ENCODE assay signal across 29 cellular contexts in genomic region chr13:92297971-92298942, GRCh38.
"Had no signal": no experiment of that assay in that cellular context is flagged by ENCODE, and none has a peak within 500 bp of the region (broad histone marks: within the 10 kb centered on the region; RNA-seq: fewer than 3 reads in every experiment).

No MANE protein-coding gene starts in this region.

- H3K27me3 ChIP-seq: adrenal gland, ascending aorta, brain microvascular endothelial cell, hepatocyte, neutrophil, pancreas had no signal

- H3K27me3 Mint-ChIP-seq: naive thymus-derived CD4-positive, alpha-beta T cell; T-cell had no signal

- H3K4me1 ChIP-seq: adrenal gland, ascending aorta, lower lobe of right lung, pancreas had no signal

- DNase-seq: activated CD4-positive, alpha-beta T cell treated with anti-CD3 and anti-CD28 coated beads, Interleukin-2, amount 50 U/mL, for 1 hour; activated CD4-positive, CD25-positive, alpha-beta regulatory T cell treated with anti-CD3 and anti-CD28 coated beads, Interleukin-2, amount 50 U/mL, for 72 hours; activated CD8-positive, alpha-beta memory T cell treated with anti-CD3 and anti-CD28 coated beads for 24 hours; activated CD8-positive, alpha-beta memory T cell treated with anti-CD3 and anti-CD28 coated beads, Interleukin-2, amount 50 U/mL, for 48 hours; activated naive CD4-positive, alpha-beta T cell; activated T-cell treated with anti-CD3 and anti-CD28 coated beads, Interleukin-2, amount 50 U/mL, for 4 hours; adrenal gland; brain microvascular endothelial cell; caudate nucleus; dermis blood vessel endothelial cell; effector CD8-positive, alpha-beta T cell; foreskin melanocyte; left colon; lower lobe of right lung; naive thymus-derived CD4-positive, alpha-beta T cell; pancreas; right cardiac atrium; stimulated activated CD4-positive, alpha-beta T cell treated with anti-CD3 and anti-CD28 coated beads, Interleukin-12 subunit alpha, Interleukin-12 subunit beta, amount 100 ng/mL, for 4 hours; stimulated activated CD4-positive, alpha-beta T cell treated with anti-CD3 and anti-CD28 coated beads, Interleukin-4, amount 100 ng/mL, for 4 hours; stimulated activated naive CD8-positive, alpha-beta T cell treated with anti-CD3 and anti-CD28 coated beads, Interleukin-15, Interleukin-2, amounts not matched to agents 100 U/mL and 50 U/mL, for 24 hours; T-cell had no signal

- H3K9me3 ChIP-seq: adrenal gland, ascending aorta, pancreas had no signal

- H3K36me3 ChIP-seq: adrenal gland, ascending aorta, brain microvascular endothelial cell, lower lobe of right lung, neutrophil, pancreas had no signal

- H3K4me3 ChIP-seq: adrenal gland, ascending aorta, hepatocyte, lower lobe of right lung, pancreas had no signal

- H3K27ac ChIP-seq: adrenal gland, ascending aorta, brain microvascular endothelial cell, hepatocyte, lower lobe of right lung, neutrophil, pancreas, VCaP had no signal

- H3K4me3 Mint-ChIP-seq: activated naive CD8-positive, alpha-beta T cell; activated T-cell treated with anti-CD3 and anti-CD28 coated beads, Interleukin-2, amount 50 U/mL, for 4 hours; naive thymus-derived CD4-positive, alpha-beta T cell; T-cell; T-helper 2 cell treated with Interferon-gamma antibody and Interleukin-4, amounts not matched to agents 5 μg/mL and 100 μg/mL, for 36 hours had no signal

- ATAC-seq: activated T-cell treated with anti-CD3 and anti-CD28 coated beads, Interleukin-2, amount 50 U/mL, for 4 hours; left colon; lower lobe of right lung; naive thymus-derived CD4-positive, alpha-beta T cell; pancreas; right cardiac atrium; stimulated activated naive CD8-positive, alpha-beta T cell treated with anti-CD3 and anti-CD28 coated beads, Interleukin-15, Interleukin-2, amounts not matched to agents 100 U/mL and 50 U/mL, for 24 hours; T-cell had no signal

- H3K36me3 Mint-ChIP-seq: activated naive CD8-positive, alpha-beta T cell; naive thymus-derived CD4-positive, alpha-beta T cell; T-cell had no signal

- FAIRE-seq: islet of Langerhans, pancreas had no signal

- H3K4me1 Mint-ChIP-seq: naive thymus-derived CD4-positive, alpha-beta T cell; T-cell had no signal

- H3K27ac Mint-ChIP-seq: activated naive CD8-positive, alpha-beta T cell; activated T-helper 2 cell treated with anti-CD3 and anti-CD28 coated beads, Interferon-gamma antibody, Interleukin-2, Interleukin-4, amounts not matched to agents 10 μg/mL and 5 μg/mL and 100 μg/mL, durations not matched to agents 14 hours and 24 hours and 36 hours; naive thymus-derived CD4-positive, alpha-beta T cell; T-cell; T-helper 2 cell treated with Interferon-gamma antibody and Interleukin-4, amounts not matched to agents 5 μg/mL and 100 μg/mL, for 36 hours had no signal
